Comparison of ENCODE assay signal across 17 cellular contexts in genomic region chr9:135083831-135084230, GRCh38. TPM values are rescaled to one million over a fixed set of nuclear protein-coding genes. Genes with fewer than 3 reads are reported as not detected.
DNase-seq lines count a peak whose midpoint lies in the region; ATAC-seq, FAIRE-seq and TF ChIP-seq lines count a peak whose summit lies in the region.
"Had no signal": no experiment of that assay in that cellular context is flagged by ENCODE, and none has a peak within 500 bp of the region (broad histone marks: within the 10 kb centered on the region; RNA-seq: fewer than 3 reads in every experiment).

No MANE protein-coding gene starts in this region.

- H3K4me3 Mint-ChIP-seq in activated CD4-positive, alpha-beta memory T cell treated with anti-CD3 and anti-CD28 coated beads for 36 hours, result no peak overlapping the region

- no TSS peak for BruUV-seq in HepG2 (replicated peaks; lab: Mats Ljungman, UMichigan)

- H3K4me3 ChIP-seq in HepG2 (replicated peaks in 1 of 3; ENCODE audit: insufficient read depth in 1 of 3, low read depth in 2 of 3, low read length in 3 of 3), result no peak overlapping the region
- no peak overlapping the region for H3K4me3 ChIP-seq in right lobe of liver
- H3K4me3 ChIP-seq in upper lobe of right lung, result no peak overlapping the region
- H3K4me3 ChIP-seq: K562, Peyer's patch had no signal

- H3K9ac ChIP-seq in HepG2 (ENCODE audit: insufficient read depth, low read depth, low read length), result no peak overlapping the region

- no peak for FAIRE-seq in HepG2 (lab: Jason Lieb, UNC)
- FAIRE-seq: A204.1, K562 had no signal

- H3K36me3 ChIP-seq in HepG2 (replicated peaks in 1 of 2; ENCODE audit: control insufficient read depth in 1 of 2, insufficient read depth in 2 of 2, low read length in 2 of 2) (no peaks in the 10 kb centered on the region), right lobe of liver (no peaks in the 10 kb centered on the region), upper lobe of right lung (no peaks in the 10 kb centered on the region)
- H3K36me3 ChIP-seq: Peyer's patch had no signal

- 4% methylated on average over 5 of the region's 8 CpGs for WGBS in HepG2 (ENCODE audit: low lambda C conversion rate)
- WGBS in right lobe of liver (ENCODE audit: insufficient coverage, low coverage, low lambda C conversion rate, missing lambda C conversion rate), result no CpG with 5 or more reads among the region's 8 CpGs

- H3K27ac ChIP-seq in HepG2 (ENCODE audit: extremely low read length, insufficient read depth, low read length) (no peak overlapping the region), right lobe of liver (no peak overlapping the region), angular gyrus (ENCODE audit: low read depth, low read length) (peak overlapping the region; percentile 53), upper lobe of right lung (no peak overlapping the region)
- H3K27ac ChIP-seq: HL-60, Peyer's patch had no signal

- in situ Hi-C loops in HepG2 (cut with HindIII; ENCODE audit: extremely low pct_ligation_motif_present, low pct_unique_long_range_greater_than_20kb), result no loop called here
- in situ Hi-C loops in ACHN (cut with HindIII; ENCODE audit: low pct_ligation_motif_present, low pct_unique_long_range_greater_than_20kb, low sequenced_read_pairs), result no loop called here

- TF ChIP-seq EP300 in HepG2 (IDR thresholded peaks at IDR 0.05; ENCODE audit: low read depth in 2 of 2, low read length in 2 of 2), result no peak
- no peak for TF ChIP-seq EP300 in HepG2 (CRISPR knock-in tag; IDR thresholded peaks at IDR 0.05; ENCODE audit: borderline replicate concordance)

- H3K9me3 Mint-ChIP-seq in activated CD4-positive, alpha-beta memory T cell treated with anti-CD3 and anti-CD28 coated beads for 36 hours, result no peaks in the 10 kb centered on the region

- TF ChIP-seq POLR2A in HepG2 (IDR thresholded peaks at IDR 0.05; ENCODE audit: insufficient read depth in 1 of 2, low read depth in 2 of 2, low read length in 2 of 2), result no peak
- no peak for TF ChIP-seq POLR2A in right lobe of liver (IDR thresholded peaks at IDR 0.05)

- TF ChIP-seq CTCF in HepG2 (CRISPR knock-in tag; IDR thresholded peaks at IDR 0.05) (no peak), right lobe of liver (IDR thresholded peaks at IDR 0.05) (no peak), upper lobe of right lung (IDR thresholded peaks at IDR 0.05) (no peak)

- DNase-seq in HepG2 (ENCODE audit: low spot score), result no peak
- no peak for DNase-seq in right lobe of liver
- DNase-seq in left colon, result peak in 1 of 2 donors; percentile 57
- peak; percentile 67 for DNase-seq in upper lobe of right lung
- no peak for DNase-seq in superior temporal gyrus (ENCODE audit: extremely low spot score)
- no peak for DNase-seq in activated CD4-positive, alpha-beta memory T cell treated with anti-CD3 and anti-CD28 coated beads for 36 hours
- DNase-seq in ACHN, result no peak
- DNase-seq: NCI-H1417, NCI-H1930, NCI-H510A, Right ventricle myocardium superior had no signal

- H3K4me2 ChIP-seq in HepG2 (ENCODE audit: low read depth, low read length), result no peak overlapping the region

- CTCF ChIA-PET in HepG2 (lab: Yijun Ruan, JAX; ENCODE audit: low intra/inter-chr PET ratio, low total read pairs), result no interaction called here
- CTCF ChIA-PET in activated CD4-positive, alpha-beta memory T cell treated with anti-CD3 and anti-CD28 coated beads for 36 hours (lab: Charles Lee), result no interaction called here

- H3K9me3 ChIP-seq in HepG2 (ENCODE audit: low read length) (no peaks in the 10 kb centered on the region), right lobe of liver (no peaks in the 10 kb centered on the region), upper lobe of right lung (no peaks in the 10 kb centered on the region)
- H3K9me3 ChIP-seq: Peyer's patch had no signal

- ATAC-seq in HepG2 (no peak), right lobe of liver (no peak), left colon (peak; percentile 21), upper lobe of right lung (no peak)
- ATAC-seq: HCT116, K562 had no signal

- POLR2A ChIA-PET in HepG2 (lab: Yijun Ruan, JAX), result no interaction called here
- POLR2A ChIA-PET in activated CD4-positive, alpha-beta memory T cell treated with anti-CD3 and anti-CD28 coated beads for 36 hours (lab: Charles Lee), result no interaction called here

- H3K27me3 Mint-ChIP-seq in activated CD4-positive, alpha-beta memory T cell treated with anti-CD3 and anti-CD28 coated beads for 36 hours, result peaks cover 29% of the 10 kb centered on the region

- no peak for TF ChIP-seq RAD21 in HepG2 (CRISPR knock-in tag; IDR thresholded peaks at IDR 0.05)

- H2AFZ ChIP-seq in HepG2 (ENCODE audit: low read length), result no peak overlapping the region

- no peaks in the 10 kb centered on the region for H3K36me3 Mint-ChIP-seq in activated CD4-positive, alpha-beta memory T cell treated with anti-CD3 and anti-CD28 coated beads for 36 hours

- intact Hi-C loops in HepG2 (cut with micrococcal nuclease; ENCODE audit: unreplicated experiment) (no loop called here), right lobe of liver (cut with DNase I) (loop anchor here in 1 of 2 donors (5.0 kb wide), 1 partner anchor 258 kb away; no protein-coding TSS in a partner anchor), left colon (cut with DNase I, micrococcal nuclease) (loop anchor here in 1 of 2 donors (5.0 kb wide), 1 partner anchor 328 kb away; no protein-coding TSS in a partner anchor), upper lobe of right lung (cut with DNase I) (loop anchor here (10.0 kb wide), 2 partner anchors 261 to 331 kb away; no protein-coding TSS in a partner anchor)
- intact Hi-C loops in activated CD4-positive, alpha-beta memory T cell treated with anti-CD3 and anti-CD28 coated beads for 36 hours (cut with micrococcal nuclease), result no loop called here

- H4K20me1 ChIP-seq in HepG2 (ENCODE audit: insufficient read depth, low read length), result peaks cover under 1% of the 10 kb centered on the region; the same call in 1 of the 2 replicates

- no peak overlapping the region for H3K27ac Mint-ChIP-seq in activated CD4-positive, alpha-beta memory T cell treated with anti-CD3 and anti-CD28 coated beads for 36 hours

- H3K27me3 ChIP-seq in HepG2 (ENCODE audit: control insufficient read depth in 1 of 2, insufficient read depth in 2 of 2, low read length in 2 of 2), result peaks cover 4 to 80% of the 10 kb centered on the region in 2 experiments
- peaks cover 0 to 14% of the 10 kb centered on the region in 2 donors for H3K27me3 ChIP-seq in right lobe of liver
- peaks cover 22% of the 10 kb centered on the region for H3K27me3 ChIP-seq in upper lobe of right lung

- no peaks in the 10 kb centered on the region for H3K79me2 ChIP-seq in HepG2 (ENCODE audit: insufficient read depth, low read length)

- H3K4me1 ChIP-seq in HepG2 (ENCODE audit: insufficient read depth, low read length) (peaks cover 29% of the 10 kb centered on the region), right lobe of liver (peaks cover 0 to 8% (median 0%) of the 10 kb centered on the region in 4 donors), upper lobe of right lung (peaks cover 22% of the 10 kb centered on the region)

- peaks cover 3% of the 10 kb centered on the region for H3K4me1 Mint-ChIP-seq in activated CD4-positive, alpha-beta memory T cell treated with anti-CD3 and anti-CD28 coated beads for 36 hours (ENCODE audit: low read depth)

TF ChIP-seq in HepG2, 621 proteins besides CTCF, POLR2A, EP300 and RAD21:
- 0 out of 2 replicates have a peak, but pooled peaks have one; percentile 36 for TF ChIP-seq EZH2 (conservative IDR thresholded peaks at IDR 0.05; ENCODE audit: low read depth, low read length)
- TF ChIP-seq HNRNPUL1 (IDR thresholded peaks at IDR 0.05; ENCODE audit: low read depth, low read length), result no peak
- no peak for TF ChIP-seq ZNF329 (CRISPR knock-in tag; IDR thresholded peaks at IDR 0.05; ENCODE audit: low read depth)

RNA-seq across cellular contexts. Expression of gene OLFM1, which starts 3.6 kb away (rescaled TPM):
- total RNA-seq in HepG2 (2016; rRNA removed; fragmentation: Illumina TruSeq; extraction: Trizol) (not detected in 2 replicates), right lobe of liver (1 to 10 TPM; 1.1 to 5.9 (median 3.5) TPM), left colon (1 to 10 TPM; 6.0 to 7.8 TPM), upper lobe of right lung (26.0 TPM)
- total RNA-seq in HepG2 (2016; cell fraction: cytosol; rRNA removed; fragmentation: Illumina TruSeq; extraction: Trizol; ENCODE audit: low read depth), result not detected in 2 replicates
- not detected in 2 replicates for total RNA-seq in HepG2 (2016; cell fraction: insoluble cytoplasmic fraction; rRNA removed; fragmentation: Illumina TruSeq; extraction: Trizol)
- not detected in 2 replicates for total RNA-seq in HepG2 (2016; cell fraction: membrane; rRNA removed; fragmentation: Illumina TruSeq; extraction: Trizol)
- total RNA-seq in HepG2 (2016; cell fraction: nucleus; rRNA removed; fragmentation: Illumina TruSeq; extraction: Trizol), result not detected in 2 replicates
- polyA plus RNA-seq in HepG2 (2011; rRNA removed), result 0.03 TPM in 1 of 2 replicates, not detected in the other
- not detected in 2 replicates for polyA plus RNA-seq in HepG2 (2011; cell fraction: cytosol; rRNA removed)
- not detected in 2 replicates for polyA plus RNA-seq in HepG2 (2011; cell fraction: nucleus; rRNA removed)
- polyA plus RNA-seq in HepG2 (2012), result not detected in 2 replicates
- polyA plus RNA-seq in HepG2 (2016; cell fraction: cytosol; fragmentation: Illumina TruSeq; extraction: Trizol; ENCODE audit: low read depth), result 0.08 TPM in 1 of 2 replicates, not detected in the other
- not detected in 2 replicates for polyA plus RNA-seq in HepG2 (2016; cell fraction: insoluble cytoplasmic fraction; fragmentation: Illumina TruSeq; extraction: Trizol; ENCODE audit: low read depth)
- not detected in 2 replicates for polyA plus RNA-seq in HepG2 (2016; cell fraction: membrane; fragmentation: Illumina TruSeq; extraction: Trizol; ENCODE audit: low read depth)
- polyA plus RNA-seq in HepG2 (2016; cell fraction: nucleus; fragmentation: Illumina TruSeq; extraction: Trizol; ENCODE audit: insufficient read depth, low read depth), result not detected in 2 replicates
- polyA minus RNA-seq in HepG2 (2011; rRNA and poly(A)+ RNA removed; ENCODE audit: low replicate concordance), result 12.4 TPM in 1 of 2 replicates, not detected in the other
- polyA minus RNA-seq in HepG2 (2011; cell fraction: cytosol; rRNA and poly(A)+ RNA removed), result not detected in 2 replicates
- polyA minus RNA-seq in HepG2 (2011; cell fraction: nucleus; rRNA and poly(A)+ RNA removed), result not detected in 2 replicates
- not detected for total RNA-seq in activated CD4-positive, alpha-beta memory T cell treated with anti-CD3 and anti-CD28 coated beads for 36 hours
- total RNA-seq: K562 had no signal
- polyA plus RNA-seq: K562 had no signal
